Comparison of ENCODE assay signal across 23 cellular contexts in genomic region chr20:54337131-54337530, GRCh38.
DNase-seq lines count a peak whose midpoint lies in the region; ATAC-seq and TF ChIP-seq lines count a peak whose summit lies in the region.
"Had no signal": no experiment of that assay in that cellular context is flagged by ENCODE, and none has a peak within 500 bp of the region (broad histone marks: within the 10 kb centered on the region; RNA-seq: fewer than 3 reads in every experiment).

No MANE protein-coding gene starts in this region.

- TF ChIP-seq CTCF in CD4-positive, alpha-beta T cell (IDR thresholded peaks at IDR 0.05) = no peak

- intact Hi-C loops in CD4-positive, alpha-beta T cell (cut with DNase I, micrococcal nuclease) = no loop called here

- DNase-seq in kidney tubule cell (ENCODE audit: low spot score) (peak; percentile 14), OCI-M2 (lab: John Stamatoyannopoulos, UW; ENCODE audit: unreplicated experiment) (no peak)
- DNase-seq in CD4-positive, alpha-beta T cell = no peak
- DNase-seq: AML-193; CD4-positive, alpha-beta memory T cell; CD8-positive, alpha-beta memory T cell; COR-L47; DMS 273 treated with DMSO at 0.1 percent for 48 hours; DMS153; DMS53; DMS79; DND-41; EL; GDM1 had no signal

- no peaks in the 10 kb centered on the region for H3K4me1 Mint-ChIP-seq in CD4-positive, alpha-beta T cell (ENCODE audit: low read depth)
- H3K4me1 Mint-ChIP-seq: B cell; CD4-positive, alpha-beta memory T cell; CD8-positive, alpha-beta memory T cell had no signal

- POLR2A ChIA-PET in CD4-positive, alpha-beta T cell (lab: Charles Lee) = no interaction called here

- no peaks in the 10 kb centered on the region for H3K9me3 ChIP-seq in CD4-positive, alpha-beta T cell (ENCODE audit: control insufficient read depth, low read length)
- H3K9me3 ChIP-seq: A549 had no signal

- H3K4me3 Mint-ChIP-seq in CD4-positive, alpha-beta T cell = no peak overlapping the region
- H3K4me3 Mint-ChIP-seq: B cell; CD4-positive, alpha-beta memory T cell; CD8-positive, alpha-beta memory T cell had no signal

- H3K36me3 Mint-ChIP-seq in CD4-positive, alpha-beta T cell (ENCODE audit: low read depth) = no peaks in the 10 kb centered on the region
- H3K36me3 Mint-ChIP-seq: CD4-positive, alpha-beta memory T cell; CD8-positive, alpha-beta memory T cell had no signal

- H3K9me3 Mint-ChIP-seq in CD4-positive, alpha-beta T cell = peaks cover 3% of the 10 kb centered on the region

- H3K27ac Mint-ChIP-seq in CD4-positive, alpha-beta T cell = no peak overlapping the region
- H3K27ac Mint-ChIP-seq: B cell; CD4-positive, alpha-beta memory T cell; CD8-positive, alpha-beta memory T cell had no signal

- peaks cover 5% of the 10 kb centered on the region for H3K27me3 ChIP-seq in CD4-positive, alpha-beta T cell (ENCODE audit: control insufficient read depth, insufficient read depth, low read length)
- H3K27me3 ChIP-seq: BLaER1 treated with 17β-estradiol and CSF1 and Interleukin-3, amounts not matched to agents 10 nM and 100 nM had no signal

- no peak overlapping the region for H3K27ac ChIP-seq in CD4-positive, alpha-beta T cell (ENCODE audit: low read depth, low read length)
- H3K27ac ChIP-seq: 22Rv1; A549; BLaER1 treated with 17β-estradiol and CSF1 and Interleukin-3, amounts not matched to agents 10 nM and 100 nM; C4-2B had no signal

- H3K27me3 Mint-ChIP-seq in CD4-positive, alpha-beta T cell = peaks cover 17% of the 10 kb centered on the region

- ATAC-seq in GM18861 (IDR thresholded peaks at IDR 0.05; ENCODE audit: unreplicated experiment) (peak; percentile 52), HG03354 (IDR thresholded peaks at IDR 0.05; ENCODE audit: poor library complexity, severe bottlenecking, unreplicated experiment) (peak; percentile 66), GM21526 (IDR thresholded peaks at IDR 0.05; ENCODE audit: low FRiP score, unreplicated experiment) (no peak)
- ATAC-seq in CD4-positive, alpha-beta T cell (ENCODE audit: poor library complexity) = no peak
- ATAC-seq: A549, GM12878 had no signal

- CTCF ChIA-PET in CD4-positive, alpha-beta T cell (lab: Charles Lee) = no interaction called here

Comparison
In these comparisons a context has a peak if more than half of its experiments do, and no peak if none do; other contexts are left out.
1. ATAC-seq: peak in GM18861 (single experiment) and HG03354 (single experiment); none in CD4-positive, alpha-beta T cell (single experiment) and GM21526 (single experiment).